In genomic region chr1:118960567-118961136, GRCh38 we compare ENCODE assay signal across 1 cellular context.
TF ChIP-seq lines count a peak whose summit lies in the region.

No MANE protein-coding gene starts in this region.

TF ChIP-seq in HepG2, 621 proteins besides CTCF, POLR2A, EP300 and RAD21 (continued from another document and continues in another):
- TF ChIP-seq, protein P1, sequence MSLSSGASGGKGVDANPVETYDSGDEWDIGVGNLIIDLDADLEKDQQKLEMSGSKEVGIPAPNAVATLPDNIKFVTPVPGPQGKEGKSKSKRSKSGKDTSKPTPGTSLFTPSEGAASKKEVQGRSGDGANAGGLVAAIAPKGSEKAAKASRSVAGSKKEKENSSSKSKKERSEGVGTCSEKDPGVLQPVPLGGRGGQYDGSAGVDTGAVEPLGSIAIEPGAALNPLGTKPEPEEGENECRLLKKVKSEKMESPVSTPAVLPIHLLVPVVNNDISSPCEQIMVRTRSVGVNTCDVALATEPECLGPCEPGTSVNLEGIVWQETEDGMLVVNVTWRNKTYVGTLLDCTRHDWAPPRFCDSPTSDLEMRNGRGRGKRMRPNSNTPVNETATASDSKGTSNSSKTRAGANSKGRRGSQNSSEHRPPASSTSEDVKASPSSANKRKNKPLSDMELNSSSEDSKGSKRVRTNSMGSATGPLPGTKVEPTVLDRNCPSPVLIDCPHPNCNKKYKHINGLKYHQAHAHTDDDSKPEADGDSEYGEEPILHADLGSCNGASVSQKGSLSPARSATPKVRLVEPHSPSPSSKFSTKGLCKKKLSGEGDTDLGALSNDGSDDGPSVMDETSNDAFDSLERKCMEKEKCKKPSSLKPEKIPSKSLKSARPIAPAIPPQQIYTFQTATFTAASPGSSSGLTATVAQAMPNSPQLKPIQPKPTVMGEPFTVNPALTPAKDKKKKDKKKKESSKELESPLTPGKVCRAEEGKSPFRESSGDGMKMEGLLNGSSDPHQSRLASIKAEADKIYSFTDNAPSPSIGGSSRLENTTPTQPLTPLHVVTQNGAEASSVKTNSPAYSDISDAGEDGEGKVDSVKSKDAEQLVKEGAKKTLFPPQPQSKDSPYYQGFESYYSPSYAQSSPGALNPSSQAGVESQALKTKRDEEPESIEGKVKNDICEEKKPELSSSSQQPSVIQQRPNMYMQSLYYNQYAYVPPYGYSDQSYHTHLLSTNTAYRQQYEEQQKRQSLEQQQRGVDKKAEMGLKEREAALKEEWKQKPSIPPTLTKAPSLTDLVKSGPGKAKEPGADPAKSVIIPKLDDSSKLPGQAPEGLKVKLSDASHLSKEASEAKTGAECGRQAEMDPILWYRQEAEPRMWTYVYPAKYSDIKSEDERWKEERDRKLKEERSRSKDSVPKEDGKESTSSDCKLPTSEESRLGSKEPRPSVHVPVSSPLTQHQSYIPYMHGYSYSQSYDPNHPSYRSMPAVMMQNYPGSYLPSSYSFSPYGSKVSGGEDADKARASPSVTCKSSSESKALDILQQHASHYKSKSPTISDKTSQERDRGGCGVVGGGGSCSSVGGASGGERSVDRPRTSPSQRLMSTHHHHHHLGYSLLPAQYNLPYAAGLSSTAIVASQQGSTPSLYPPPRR (CRISPR knock-in tag; IDR thresholded peaks at IDR 0.05; ENCODE audit: borderline replicate concordance): peak; percentile 92; the same call in 1 of the 2 replicates
- TF ChIP-seq ZNF616 (CRISPR knock-in tag; IDR thresholded peaks at IDR 0.05; ENCODE audit: low read depth) (no peak), MZF1 (CRISPR knock-in tag; IDR thresholded peaks at IDR 0.05; ENCODE audit: borderline replicate concordance) (no peak), YEATS4 (CRISPR knock-in tag; IDR thresholded peaks at IDR 0.05; ENCODE audit: borderline replicate concordance) (peak; percentile 83), ZGPAT (CRISPR knock-in tag; IDR thresholded peaks at IDR 0.05) (peak; percentile 94), ETV6 (CRISPR knock-in tag; conservative IDR thresholded peaks at IDR 0.05) (no peak), ZNF44 (CRISPR knock-in tag; IDR thresholded peaks at IDR 0.05) (no peak), CCDC6 (CRISPR knock-in tag; IDR thresholded peaks at IDR 0.05) (peak; percentile 64; the same call in 1 of the 2 replicates), ZNF136 (CRISPR knock-in tag; IDR thresholded peaks at IDR 0.05; ENCODE audit: low read depth) (peak; percentile 92; the same call in 1 of the 2 replicates), CBFB (CRISPR knock-in tag; IDR thresholded peaks at IDR 0.05) (no peak), ZNF775 (CRISPR knock-in tag; IDR thresholded peaks at IDR 0.05; ENCODE audit: borderline replicate concordance) (no peak), ZBTB42 (CRISPR knock-in tag; IDR thresholded peaks at IDR 0.05) (no peak), HNRNPLL (IDR thresholded peaks at IDR 0.05; ENCODE audit: low read depth, low read length, poor library complexity, severe bottlenecking) (no peak), HMG20B (CRISPR knock-in tag; conservative IDR thresholded peaks at IDR 0.05) (peak; percentile 84; the same call in 1 of the 2 replicates), SP5 (CRISPR knock-in tag; IDR thresholded peaks at IDR 0.05; ENCODE audit: borderline replicate concordance, low read depth) (peak; percentile 95), FOSL2 (CRISPR knock-in tag; IDR thresholded peaks at IDR 0.05) (peak; percentile 97), ASH2L (IDR thresholded peaks at IDR 0.05; ENCODE audit: insufficient read length, low read depth, low read length) (peak; percentile 89), TOE1 (CRISPR knock-in tag; IDR thresholded peaks at IDR 0.05) (no peak), PBX3 (CRISPR knock-in tag; IDR thresholded peaks at IDR 0.05; ENCODE audit: borderline replicate concordance) (no peak), ZNF547 (CRISPR knock-in tag; IDR thresholded peaks at IDR 0.05) (peak; percentile 76), WIZ (CRISPR knock-in tag; IDR thresholded peaks at IDR 0.05) (peak; percentile 91; the same call in 1 of the 2 replicates), ZNF143 (CRISPR knock-in tag; IDR thresholded peaks at IDR 0.05) (no peak), ZNF232 (CRISPR knock-in tag; IDR thresholded peaks at IDR 0.05; ENCODE audit: borderline replicate concordance) (no peak), CERS6 (CRISPR knock-in tag; IDR thresholded peaks at IDR 0.05) (no peak), ZZZ3 (CRISPR knock-in tag; IDR thresholded peaks at IDR 0.05; ENCODE audit: borderline replicate concordance) (no peak), TGIF2 (CRISPR knock-in tag; IDR thresholded peaks at IDR 0.05) (peak; percentile 66; the same call in 1 of the 2 replicates), ZNF556 (CRISPR knock-in tag; IDR thresholded peaks at IDR 0.05; ENCODE audit: borderline replicate concordance) (peak; percentile 91; the same call in 1 of the 2 replicates), KMT2B (CRISPR knock-in tag; IDR thresholded peaks at IDR 0.05) (0 out of 2 replicates have a peak, but pooled peaks have one; percentile 37), ZNF546 (CRISPR knock-in tag; conservative IDR thresholded peaks at IDR 0.05) (no peak), SRSF1 (optimal IDR thresholded peaks at IDR 0.05; ENCODE audit: low read depth, low read length) (peak; percentile 7), BORCS8-MEF2B (CRISPR knock-in tag; IDR thresholded peaks at IDR 0.05) (peak; percentile 63; the same call in 1 of the 2 replicates), ZNF660 (CRISPR knock-in tag; IDR thresholded peaks at IDR 0.05; ENCODE audit: borderline replicate concordance, low read depth) (no peak), MIER3 (CRISPR knock-in tag; IDR thresholded peaks at IDR 0.05; ENCODE audit: borderline replicate concordance) (peak; percentile 99), FOXO1 (CRISPR knock-in tag; IDR thresholded peaks at IDR 0.05) (peak; percentile 99), ZNF766 (CRISPR knock-in tag; IDR thresholded peaks at IDR 0.05; ENCODE audit: borderline replicate concordance) (no peak), PLRG1 (conservative IDR thresholded peaks at IDR 0.05) (no peak), ZKSCAN1 (IDR thresholded peaks at IDR 0.05; ENCODE audit: low read length) (no peak), KLF11 (CRISPR knock-in tag; IDR thresholded peaks at IDR 0.05) (no peak), TBL1XR1 (IDR thresholded peaks at IDR 0.05; ENCODE audit: borderline replicate concordance, low read length, partially characterized antibody) (peak; percentile 82), TRAFD1 (CRISPR knock-in tag; IDR thresholded peaks at IDR 0.05; ENCODE audit: borderline replicate concordance) (no peak)
- TF ChIP-seq, protein P2, sequence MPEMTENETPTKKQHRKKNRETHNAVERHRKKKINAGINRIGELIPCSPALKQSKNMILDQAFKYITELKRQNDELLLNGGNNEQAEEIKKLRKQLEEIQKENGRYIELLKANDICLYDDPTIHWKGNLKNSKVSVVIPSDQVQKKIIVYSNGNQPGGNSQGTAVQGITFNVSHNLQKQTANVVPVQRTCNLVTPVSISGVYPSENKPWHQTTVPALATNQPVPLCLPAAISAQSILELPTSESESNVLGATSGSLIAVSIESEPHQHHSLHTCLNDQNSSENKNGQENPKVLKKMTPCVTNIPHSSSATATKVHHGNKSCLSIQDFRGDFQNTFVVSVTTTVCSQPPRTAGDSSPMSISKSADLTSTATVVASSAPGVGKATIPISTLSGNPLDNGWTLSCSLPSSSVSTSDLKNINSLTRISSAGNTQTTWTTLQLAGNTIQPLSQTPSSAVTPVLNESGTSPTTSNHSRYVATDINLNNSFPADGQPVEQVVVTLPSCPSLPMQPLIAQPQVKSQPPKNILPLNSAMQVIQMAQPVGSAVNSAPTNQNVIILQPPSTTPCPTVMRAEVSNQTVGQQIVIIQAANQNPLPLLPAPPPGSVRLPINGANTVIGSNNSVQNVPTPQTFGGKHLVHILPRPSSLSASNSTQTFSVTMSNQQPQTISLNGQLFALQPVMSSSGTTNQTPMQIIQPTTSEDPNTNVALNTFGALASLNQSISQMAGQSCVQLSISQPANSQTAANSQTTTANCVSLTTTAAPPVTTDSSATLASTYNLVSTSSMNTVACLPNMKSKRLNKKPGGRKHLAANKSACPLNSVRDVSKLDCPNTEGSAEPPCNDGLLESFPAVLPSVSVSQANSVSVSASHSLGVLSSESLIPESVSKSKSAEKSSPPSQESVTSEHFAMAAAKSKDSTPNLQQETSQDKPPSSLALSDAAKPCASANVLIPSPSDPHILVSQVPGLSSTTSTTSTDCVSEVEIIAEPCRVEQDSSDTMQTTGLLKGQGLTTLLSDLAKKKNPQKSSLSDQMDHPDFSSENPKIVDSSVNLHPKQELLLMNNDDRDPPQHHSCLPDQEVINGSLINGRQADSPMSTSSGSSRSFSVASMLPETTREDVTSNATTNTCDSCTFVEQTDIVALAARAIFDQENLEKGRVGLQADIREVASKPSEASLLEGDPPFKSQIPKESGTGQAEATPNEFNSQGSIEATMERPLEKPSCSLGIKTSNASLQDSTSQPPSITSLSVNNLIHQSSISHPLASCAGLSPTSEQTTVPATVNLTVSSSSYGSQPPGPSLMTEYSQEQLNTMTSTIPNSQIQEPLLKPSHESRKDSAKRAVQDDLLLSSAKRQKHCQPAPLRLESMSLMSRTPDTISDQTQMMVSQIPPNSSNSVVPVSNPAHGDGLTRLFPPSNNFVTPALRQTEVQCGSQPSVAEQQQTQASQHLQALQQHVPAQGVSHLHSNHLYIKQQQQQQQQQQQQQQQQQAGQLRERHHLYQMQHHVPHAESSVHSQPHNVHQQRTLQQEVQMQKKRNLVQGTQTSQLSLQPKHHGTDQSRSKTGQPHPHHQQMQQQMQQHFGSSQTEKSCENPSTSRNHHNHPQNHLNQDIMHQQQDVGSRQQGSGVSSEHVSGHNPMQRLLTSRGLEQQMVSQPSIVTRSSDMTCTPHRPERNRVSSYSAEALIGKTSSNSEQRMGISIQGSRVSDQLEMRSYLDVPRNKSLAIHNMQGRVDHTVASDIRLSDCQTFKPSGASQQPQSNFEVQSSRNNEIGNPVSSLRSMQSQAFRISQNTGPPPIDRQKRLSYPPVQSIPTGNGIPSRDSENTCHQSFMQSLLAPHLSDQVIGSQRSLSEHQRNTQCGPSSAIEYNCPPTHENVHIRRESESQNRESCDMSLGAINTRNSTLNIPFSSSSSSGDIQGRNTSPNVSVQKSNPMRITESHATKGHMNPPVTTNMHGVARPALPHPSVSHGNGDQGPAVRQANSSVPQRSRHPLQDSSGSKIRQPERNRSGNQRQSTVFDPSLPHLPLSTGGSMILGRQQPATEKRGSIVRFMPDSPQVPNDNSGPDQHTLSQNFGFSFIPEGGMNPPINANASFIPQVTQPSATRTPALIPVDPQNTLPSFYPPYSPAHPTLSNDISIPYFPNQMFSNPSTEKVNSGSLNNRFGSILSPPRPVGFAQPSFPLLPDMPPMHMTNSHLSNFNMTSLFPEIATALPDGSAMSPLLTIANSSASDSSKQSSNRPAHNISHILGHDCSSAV (CRISPR knock-in tag; IDR thresholded peaks at IDR 0.05; ENCODE audit: borderline replicate concordance): no peak
- TF ChIP-seq, protein P3, sequence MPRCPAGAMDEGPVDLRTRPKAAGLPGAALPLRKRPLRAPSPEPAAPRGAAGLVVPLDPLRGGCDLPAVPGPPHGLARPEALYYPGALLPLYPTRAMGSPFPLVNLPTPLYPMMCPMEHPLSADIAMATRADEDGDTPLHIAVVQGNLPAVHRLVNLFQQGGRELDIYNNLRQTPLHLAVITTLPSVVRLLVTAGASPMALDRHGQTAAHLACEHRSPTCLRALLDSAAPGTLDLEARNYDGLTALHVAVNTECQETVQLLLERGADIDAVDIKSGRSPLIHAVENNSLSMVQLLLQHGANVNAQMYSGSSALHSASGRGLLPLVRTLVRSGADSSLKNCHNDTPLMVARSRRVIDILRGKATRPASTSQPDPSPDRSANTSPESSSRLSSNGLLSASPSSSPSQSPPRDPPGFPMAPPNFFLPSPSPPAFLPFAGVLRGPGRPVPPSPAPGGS (CRISPR knock-in tag; IDR thresholded peaks at IDR 0.05): 0 out of 2 replicates have a peak, but pooled peaks have one; percentile 59
